ENCODE assay signal across 1 cellular context in the genomic region with DNA sequence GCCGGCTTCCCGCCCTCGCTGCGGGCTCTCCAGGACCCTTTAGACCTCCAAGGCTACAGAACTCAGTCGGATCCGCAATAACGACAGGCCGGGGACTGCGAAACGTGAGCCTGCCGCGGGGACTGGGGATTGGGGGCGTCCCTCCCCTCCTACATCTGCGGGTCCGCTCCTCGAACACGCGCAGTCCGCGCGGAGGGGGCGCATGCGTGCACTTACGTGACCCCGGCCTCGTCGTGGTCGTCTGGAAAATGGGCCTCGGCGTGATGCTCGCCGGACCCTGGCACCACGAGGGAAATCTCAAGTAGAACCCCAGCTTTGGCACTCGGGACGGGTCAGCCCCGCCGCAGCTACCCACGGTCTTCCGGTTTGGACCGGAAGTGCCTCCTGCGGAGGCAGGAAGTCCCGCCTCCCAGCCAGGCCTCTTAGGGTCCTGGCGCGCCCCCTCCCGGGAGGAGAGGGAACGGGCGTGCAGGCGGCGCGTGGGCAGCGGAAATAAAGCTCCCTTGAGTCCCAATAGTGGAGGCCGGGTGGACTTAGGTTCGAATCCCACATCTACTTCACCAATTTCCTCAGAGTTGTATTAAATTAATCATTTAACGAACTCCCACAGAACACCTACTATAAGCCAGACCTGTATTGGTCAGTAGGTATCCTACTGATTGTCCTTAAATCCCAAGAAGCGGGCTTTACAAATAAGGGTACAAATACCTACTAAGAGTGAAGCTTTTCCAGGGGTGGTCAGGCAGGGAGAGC.
TF ChIP-seq lines count a peak whose summit lies in the region.

A gene with protein sequence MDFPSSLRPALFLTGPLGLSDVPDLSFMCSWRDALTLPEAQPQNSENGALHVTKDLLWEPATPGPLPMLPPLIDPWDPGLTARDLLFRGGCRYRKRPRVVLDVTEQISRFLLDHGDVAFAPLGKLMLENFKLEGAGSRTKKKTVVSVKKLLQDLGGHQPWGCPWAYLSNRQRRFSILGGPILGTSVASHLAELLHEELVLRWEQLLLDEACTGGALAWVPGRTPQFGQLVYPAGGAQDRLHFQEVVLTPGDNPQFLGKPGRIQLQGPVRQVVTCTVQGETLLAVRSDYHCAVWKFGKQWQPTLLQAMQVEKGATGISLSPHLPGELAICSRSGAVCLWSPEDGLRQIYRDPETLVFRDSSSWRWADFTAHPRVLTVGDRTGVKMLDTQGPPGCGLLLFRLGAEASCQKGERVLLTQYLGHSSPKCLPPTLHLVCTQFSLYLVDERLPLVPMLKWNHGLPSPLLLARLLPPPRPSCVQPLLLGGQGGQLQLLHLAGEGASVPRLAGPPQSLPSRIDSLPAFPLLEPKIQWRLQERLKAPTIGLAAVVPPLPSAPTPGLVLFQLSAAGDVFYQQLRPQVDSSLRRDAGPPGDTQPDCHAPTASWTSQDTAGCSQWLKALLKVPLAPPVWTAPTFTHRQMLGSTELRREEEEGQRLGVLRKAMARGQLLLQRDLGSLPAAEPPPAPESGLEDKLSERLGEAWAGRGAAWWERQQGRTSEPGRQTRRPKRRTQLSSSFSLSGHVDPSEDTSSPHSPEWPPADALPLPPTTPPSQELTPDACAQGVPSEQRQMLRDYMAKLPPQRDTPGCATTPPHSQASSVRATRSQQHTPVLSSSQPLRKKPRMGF (minus strand): TSS at position 373 of the 753 bp plus-strand sequence. CDS start 2,069 bp downstream, outside the sequence.

TF ChIP-seq in HepG2, 621 proteins besides CTCF, POLR2A, EP300 and RAD21 (continued from another document and continues in another):
- TF ChIP-seq, protein P1, sequence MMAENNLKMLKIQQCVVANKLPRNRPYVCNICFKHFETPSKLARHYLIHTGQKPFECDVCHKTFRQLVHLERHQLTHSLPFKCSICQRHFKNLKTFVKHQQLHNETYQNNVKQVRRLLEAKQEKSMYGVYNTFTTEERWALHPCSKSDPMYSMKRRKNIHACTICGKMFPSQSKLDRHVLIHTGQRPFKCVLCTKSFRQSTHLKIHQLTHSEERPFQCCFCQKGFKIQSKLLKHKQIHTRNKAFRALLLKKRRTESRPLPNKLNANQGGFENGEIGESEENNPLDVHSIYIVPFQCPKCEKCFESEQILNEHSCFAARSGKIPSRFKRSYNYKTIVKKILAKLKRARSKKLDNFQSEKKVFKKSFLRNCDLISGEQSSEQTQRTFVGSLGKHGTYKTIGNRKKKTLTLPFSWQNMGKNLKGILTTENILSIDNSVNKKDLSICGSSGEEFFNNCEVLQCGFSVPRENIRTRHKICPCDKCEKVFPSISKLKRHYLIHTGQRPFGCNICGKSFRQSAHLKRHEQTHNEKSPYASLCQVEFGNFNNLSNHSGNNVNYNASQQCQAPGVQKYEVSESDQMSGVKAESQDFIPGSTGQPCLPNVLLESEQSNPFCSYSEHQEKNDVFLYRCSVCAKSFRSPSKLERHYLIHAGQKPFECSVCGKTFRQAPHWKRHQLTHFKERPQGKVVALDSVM (CRISPR knock-in tag; IDR thresholded peaks at IDR 0.05) = peak; percentile 79
- no peak for TF ChIP-seq ZNF326 (CRISPR knock-in tag; IDR thresholded peaks at IDR 0.05; ENCODE audit: borderline replicate concordance)
- TF ChIP-seq ZNF468 (CRISPR knock-in tag; IDR thresholded peaks at IDR 0.05) = no peak
- TF ChIP-seq ZNF431 (CRISPR knock-in tag; IDR thresholded peaks at IDR 0.05; ENCODE audit: borderline replicate concordance, low read depth) = 0 out of 2 replicates have a peak, but pooled peaks have one; percentile 56
- TF ChIP-seq KDM6A (CRISPR knock-in tag; IDR thresholded peaks at IDR 0.05; ENCODE audit: low read depth) = no peak
- peak; percentile 85 for TF ChIP-seq TARDBP (CRISPR knock-in tag; IDR thresholded peaks at IDR 0.05)
- peak; percentile 86 for TF ChIP-seq ZNF792 (CRISPR knock-in tag; IDR thresholded peaks at IDR 0.05)
- peak; percentile 46 for TF ChIP-seq FOXA3 (CRISPR knock-in tag; IDR thresholded peaks at IDR 0.05)
- TF ChIP-seq NFYB (CRISPR knock-in tag; IDR thresholded peaks at IDR 0.05) = no peak
- TF ChIP-seq ISX (CRISPR knock-in tag; conservative IDR thresholded peaks at IDR 0.05) = peak; percentile 88; the same call in 1 of the 2 replicates
- peak in 1 of 2 experiments; percentile 97; a peak in 2 of 4 replicates for TF ChIP-seq KLF16 (CRISPR knock-in tag; IDR thresholded peaks at IDR 0.05)
- no peak; the same call in none of the 2 replicates for TF ChIP-seq ZNF891 (CRISPR knock-in tag; IDR thresholded peaks at IDR 0.05)
- TF ChIP-seq, protein P2, sequence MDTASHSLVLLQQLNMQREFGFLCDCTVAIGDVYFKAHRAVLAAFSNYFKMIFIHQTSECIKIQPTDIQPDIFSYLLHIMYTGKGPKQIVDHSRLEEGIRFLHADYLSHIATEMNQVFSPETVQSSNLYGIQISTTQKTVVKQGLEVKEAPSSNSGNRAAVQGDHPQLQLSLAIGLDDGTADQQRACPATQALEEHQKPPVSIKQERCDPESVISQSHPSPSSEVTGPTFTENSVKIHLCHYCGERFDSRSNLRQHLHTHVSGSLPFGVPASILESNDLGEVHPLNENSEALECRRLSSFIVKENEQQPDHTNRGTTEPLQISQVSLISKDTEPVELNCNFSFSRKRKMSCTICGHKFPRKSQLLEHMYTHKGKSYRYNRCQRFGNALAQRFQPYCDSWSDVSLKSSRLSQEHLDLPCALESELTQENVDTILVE (CRISPR knock-in tag; IDR thresholded peaks at IDR 0.05) = peak; percentile 91
- no peak for TF ChIP-seq ZFP36L1 (CRISPR knock-in tag; IDR thresholded peaks at IDR 0.05)
- peak; percentile 27; the same call in 1 of the 2 replicates for TF ChIP-seq NR2F6 (IDR thresholded peaks at IDR 0.05)
- TF ChIP-seq NR2F6 (CRISPR knock-in tag; IDR thresholded peaks at IDR 0.05) = 0 out of 2 replicates have a peak, but pooled peaks have one; percentile 48
- TF ChIP-seq, protein P3, sequence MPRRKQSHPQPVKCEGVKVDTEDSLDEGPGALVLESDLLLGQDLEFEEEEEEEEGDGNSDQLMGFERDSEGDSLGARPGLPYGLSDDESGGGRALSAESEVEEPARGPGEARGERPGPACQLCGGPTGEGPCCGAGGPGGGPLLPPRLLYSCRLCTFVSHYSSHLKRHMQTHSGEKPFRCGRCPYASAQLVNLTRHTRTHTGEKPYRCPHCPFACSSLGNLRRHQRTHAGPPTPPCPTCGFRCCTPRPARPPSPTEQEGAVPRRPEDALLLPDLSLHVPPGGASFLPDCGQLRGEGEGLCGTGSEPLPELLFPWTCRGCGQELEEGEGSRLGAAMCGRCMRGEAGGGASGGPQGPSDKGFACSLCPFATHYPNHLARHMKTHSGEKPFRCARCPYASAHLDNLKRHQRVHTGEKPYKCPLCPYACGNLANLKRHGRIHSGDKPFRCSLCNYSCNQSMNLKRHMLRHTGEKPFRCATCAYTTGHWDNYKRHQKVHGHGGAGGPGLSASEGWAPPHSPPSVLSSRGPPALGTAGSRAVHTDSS (CRISPR knock-in tag; conservative IDR thresholded peaks at IDR 0.05) = no peak
- no peak for TF ChIP-seq ZBTB1 (CRISPR knock-in tag; IDR thresholded peaks at IDR 0.05; ENCODE audit: borderline replicate concordance)
- TF ChIP-seq, protein P4, sequence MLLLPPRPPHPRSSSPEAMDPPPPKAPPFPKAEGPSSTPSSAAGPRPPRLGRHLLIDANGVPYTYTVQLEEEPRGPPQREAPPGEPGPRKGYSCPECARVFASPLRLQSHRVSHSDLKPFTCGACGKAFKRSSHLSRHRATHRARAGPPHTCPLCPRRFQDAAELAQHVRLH (CRISPR knock-in tag; IDR thresholded peaks at IDR 0.05; ENCODE audit: borderline replicate concordance, low read depth) = peak; percentile 98
- TF ChIP-seq GATA4 (IDR thresholded peaks at IDR 0.05; ENCODE audit: borderline replicate concordance, low read depth) = peak; percentile 71
- TF ChIP-seq, protein P5, sequence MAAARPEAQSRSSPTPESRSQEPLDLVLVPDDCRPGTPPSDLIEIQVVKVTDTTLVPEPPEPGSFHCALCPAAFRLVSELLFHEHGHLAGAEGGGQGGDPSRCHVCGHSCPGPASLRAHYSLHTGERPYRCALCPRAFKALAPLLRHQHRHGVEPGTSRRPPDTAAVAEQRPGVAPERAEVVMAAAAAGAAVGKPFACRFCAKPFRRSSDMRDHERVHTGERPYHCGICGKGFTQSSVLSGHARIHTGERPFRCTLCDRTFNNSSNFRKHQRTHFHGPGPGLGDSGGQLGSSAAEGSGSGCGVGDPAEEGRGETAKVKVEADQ (CRISPR knock-in tag; IDR thresholded peaks at IDR 0.05; ENCODE audit: borderline replicate concordance) = peak; percentile 72; the same call in 1 of the 2 replicates
- no peak; the same call in 1 of the 2 replicates for TF ChIP-seq ZNF749 (CRISPR knock-in tag; IDR thresholded peaks at IDR 0.05; ENCODE audit: borderline replicate concordance)
- TF ChIP-seq, protein P6, sequence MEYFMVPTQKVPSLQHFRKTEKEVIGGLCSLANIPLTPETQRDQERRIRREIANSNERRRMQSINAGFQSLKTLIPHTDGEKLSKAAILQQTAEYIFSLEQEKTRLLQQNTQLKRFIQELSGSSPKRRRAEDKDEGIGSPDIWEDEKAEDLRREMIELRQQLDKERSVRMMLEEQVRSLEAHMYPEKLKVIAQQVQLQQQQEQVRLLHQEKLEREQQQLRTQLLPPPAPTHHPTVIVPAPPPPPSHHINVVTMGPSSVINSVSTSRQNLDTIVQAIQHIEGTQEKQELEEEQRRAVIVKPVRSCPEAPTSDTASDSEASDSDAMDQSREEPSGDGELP (IDR thresholded peaks at IDR 0.05; ENCODE audit: borderline replicate concordance, low read depth) = peak; percentile 75
- TF ChIP-seq, protein P7, sequence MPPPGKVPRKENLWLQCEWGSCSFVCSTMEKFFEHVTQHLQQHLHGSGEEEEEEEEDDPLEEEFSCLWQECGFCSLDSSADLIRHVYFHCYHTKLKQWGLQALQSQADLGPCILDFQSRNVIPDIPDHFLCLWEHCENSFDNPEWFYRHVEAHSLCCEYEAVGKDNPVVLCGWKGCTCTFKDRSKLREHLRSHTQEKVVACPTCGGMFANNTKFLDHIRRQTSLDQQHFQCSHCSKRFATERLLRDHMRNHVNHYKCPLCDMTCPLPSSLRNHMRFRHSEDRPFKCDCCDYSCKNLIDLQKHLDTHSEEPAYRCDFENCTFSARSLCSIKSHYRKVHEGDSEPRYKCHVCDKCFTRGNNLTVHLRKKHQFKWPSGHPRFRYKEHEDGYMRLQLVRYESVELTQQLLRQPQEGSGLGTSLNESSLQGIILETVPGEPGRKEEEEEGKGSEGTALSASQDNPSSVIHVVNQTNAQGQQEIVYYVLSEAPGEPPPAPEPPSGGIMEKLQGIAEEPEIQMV (CRISPR knock-in tag; IDR thresholded peaks at IDR 0.05; ENCODE audit: low read depth) = peak; percentile 62; the same call in 1 of the 2 replicates
- TF ChIP-seq ZNF253 (CRISPR knock-in tag; IDR thresholded peaks at IDR 0.05; ENCODE audit: borderline replicate concordance) = no peak
- TF ChIP-seq HOXA5 (CRISPR knock-in tag; IDR thresholded peaks at IDR 0.05) = peak; percentile 95
- TF ChIP-seq HNRNPUL1 (IDR thresholded peaks at IDR 0.05; ENCODE audit: low read depth, low read length) = no peak
- peak; percentile 92 for TF ChIP-seq DR1 (CRISPR knock-in tag; IDR thresholded peaks at IDR 0.05)
- peak; percentile 81; the same call in 1 of the 2 replicates for TF ChIP-seq REPIN1 (CRISPR knock-in tag; IDR thresholded peaks at IDR 0.05; ENCODE audit: borderline replicate concordance, low read depth)
- TF ChIP-seq TBP (CRISPR knock-in tag; IDR thresholded peaks at IDR 0.05) = peak; percentile 93
- TF ChIP-seq, protein P8, sequence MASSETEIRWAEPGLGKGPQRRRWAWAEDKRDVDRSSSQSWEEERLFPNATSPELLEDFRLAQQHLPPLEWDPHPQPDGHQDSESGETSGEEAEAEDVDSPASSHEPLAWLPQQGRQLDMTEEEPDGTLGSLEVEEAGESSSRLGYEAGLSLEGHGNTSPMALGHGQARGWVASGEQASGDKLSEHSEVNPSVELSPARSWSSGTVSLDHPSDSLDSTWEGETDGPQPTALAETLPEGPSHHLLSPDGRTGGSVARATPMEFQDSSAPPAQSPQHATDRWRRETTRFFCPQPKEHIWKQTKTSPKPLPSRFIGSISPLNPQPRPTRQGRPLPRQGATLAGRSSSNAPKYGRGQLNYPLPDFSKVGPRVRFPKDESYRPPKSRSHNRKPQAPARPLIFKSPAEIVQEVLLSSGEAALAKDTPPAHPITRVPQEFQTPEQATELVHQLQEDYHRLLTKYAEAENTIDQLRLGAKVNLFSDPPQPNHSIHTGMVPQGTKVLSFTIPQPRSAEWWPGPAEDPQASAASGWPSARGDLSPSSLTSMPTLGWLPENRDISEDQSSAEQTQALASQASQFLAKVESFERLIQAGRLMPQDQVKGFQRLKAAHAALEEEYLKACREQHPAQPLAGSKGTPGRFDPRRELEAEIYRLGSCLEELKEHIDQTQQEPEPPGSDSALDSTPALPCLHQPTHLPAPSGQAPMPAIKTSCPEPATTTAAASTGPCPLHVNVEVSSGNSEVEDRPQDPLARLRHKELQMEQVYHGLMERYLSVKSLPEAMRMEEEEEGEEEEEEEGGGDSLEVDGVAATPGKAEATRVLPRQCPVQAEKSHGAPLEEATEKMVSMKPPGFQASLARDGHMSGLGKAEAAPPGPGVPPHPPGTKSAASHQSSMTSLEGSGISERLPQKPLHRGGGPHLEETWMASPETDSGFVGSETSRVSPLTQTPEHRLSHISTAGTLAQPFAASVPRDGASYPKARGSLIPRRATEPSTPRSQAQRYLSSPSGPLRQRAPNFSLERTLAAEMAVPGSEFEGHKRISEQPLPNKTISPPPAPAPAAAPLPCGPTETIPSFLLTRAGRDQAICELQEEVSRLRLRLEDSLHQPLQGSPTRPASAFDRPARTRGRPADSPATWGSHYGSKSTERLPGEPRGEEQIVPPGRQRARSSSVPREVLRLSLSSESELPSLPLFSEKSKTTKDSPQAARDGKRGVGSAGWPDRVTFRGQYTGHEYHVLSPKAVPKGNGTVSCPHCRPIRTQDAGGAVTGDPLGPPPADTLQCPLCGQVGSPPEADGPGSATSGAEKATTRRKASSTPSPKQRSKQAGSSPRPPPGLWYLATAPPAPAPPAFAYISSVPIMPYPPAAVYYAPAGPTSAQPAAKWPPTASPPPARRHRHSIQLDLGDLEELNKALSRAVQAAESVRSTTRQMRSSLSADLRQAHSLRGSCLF (CRISPR knock-in tag; IDR thresholded peaks at IDR 0.05; ENCODE audit: borderline replicate concordance) = 0 out of 2 replicates have a peak, but pooled peaks have one; percentile 18
- TF ChIP-seq TP53 (CRISPR knock-in tag; conservative IDR thresholded peaks at IDR 0.05) = peak; percentile 74; the same call in 1 of the 2 replicates
- peak; percentile 98 for TF ChIP-seq PHF8 (CRISPR knock-in tag; IDR thresholded peaks at IDR 0.05)
- 0 out of 2 replicates have a peak, but pooled peaks have one; percentile 33 for TF ChIP-seq ZNF83 (CRISPR knock-in tag; IDR thresholded peaks at IDR 0.05; ENCODE audit: borderline replicate concordance)
- TF ChIP-seq ZSCAN31 (CRISPR knock-in tag; IDR thresholded peaks at IDR 0.05; ENCODE audit: low read depth) = peak; percentile 17
- TF ChIP-seq EHMT2 (IDR thresholded peaks at IDR 0.05; ENCODE audit: borderline replicate concordance, low read depth, low read length) = no peak; the same call in 1 of the 2 replicates
- TF ChIP-seq ZMYM3 (CRISPR knock-in tag; IDR thresholded peaks at IDR 0.05) = peak; percentile 71
- TF ChIP-seq ZNF563 (CRISPR knock-in tag; IDR thresholded peaks at IDR 0.05) = peak; percentile 68; the same call in 1 of the 2 replicates
- TF ChIP-seq NAIF1 (CRISPR knock-in tag; IDR thresholded peaks at IDR 0.05; ENCODE audit: borderline replicate concordance) = no peak
- TF ChIP-seq NR3C1 (CRISPR knock-in tag; IDR thresholded peaks at IDR 0.05) = no peak
- TF ChIP-seq, protein P9, sequence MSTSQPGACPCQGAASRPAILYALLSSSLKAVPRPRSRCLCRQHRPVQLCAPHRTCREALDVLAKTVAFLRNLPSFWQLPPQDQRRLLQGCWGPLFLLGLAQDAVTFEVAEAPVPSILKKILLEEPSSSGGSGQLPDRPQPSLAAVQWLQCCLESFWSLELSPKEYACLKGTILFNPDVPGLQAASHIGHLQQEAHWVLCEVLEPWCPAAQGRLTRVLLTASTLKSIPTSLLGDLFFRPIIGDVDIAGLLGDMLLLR (CRISPR knock-in tag; IDR thresholded peaks at IDR 0.05) = peak; percentile 87
